ENCODE assay signal across 16 cellular contexts in genomic region chr1:216914974-216915373, GRCh38.
DNase-seq lines count a peak whose midpoint lies in the region; ATAC-seq lines count a peak whose summit lies in the region.
"Had no signal": no experiment of that assay in that cellular context is flagged by ENCODE, and none has a peak within 500 bp of the region (broad histone marks: within the 10 kb centered on the region; RNA-seq: fewer than 3 reads in every experiment).

No MANE protein-coding gene starts in this region.

- no peaks in the 10 kb centered on the region for H3K9me2 ChIP-seq in Karpas-422 (replicated peaks; ENCODE audit: insufficient read depth, low read length)

- no peak overlapping the region for H3K4me3 ChIP-seq in BLaER1 treated with 17β-estradiol and CSF1 and Interleukin-3, amounts not matched to agents 10 nM and 100 nM
- no peak overlapping the region for H3K4me3 ChIP-seq in Karpas-422 (ENCODE audit: low read length)
- no peak overlapping the region for H3K4me3 ChIP-seq in adipocyte (ENCODE audit: low read length)
- H3K4me3 ChIP-seq: A549, GM12878, Peyer's patch had no signal

- H3K27ac ChIP-seq in BLaER1 treated with 17β-estradiol and CSF1 and Interleukin-3, amounts not matched to agents 10 nM and 100 nM, result peak overlapping the region in 7 of 11 experiments; percentile 48 to 63 (median 55); a peak in 12 of 22 replicates
- no peak overlapping the region for H3K27ac ChIP-seq in Karpas-422 (ENCODE audit: low read length)
- H3K27ac ChIP-seq: A549, KMS-11, Peyer's patch had no signal

- peak overlapping the region; percentile 57; the same call in 1 of the 2 replicates for H2AFZ ChIP-seq in Karpas-422 (ENCODE audit: low read length)

- ATAC-seq in GM21619 (IDR thresholded peaks at IDR 0.05; ENCODE audit: unreplicated experiment), result no peak
- ATAC-seq: A549, GM12878 had no signal

- H3K36me3 ChIP-seq in BLaER1 treated with 17β-estradiol and CSF1 and Interleukin-3, amounts not matched to agents 10 nM and 100 nM, result no peaks in the 10 kb centered on the region
- H3K36me3 ChIP-seq in Karpas-422 (ENCODE audit: insufficient read depth, low read length) (no peaks in the 10 kb centered on the region), adipocyte (ENCODE audit: control insufficient read depth, insufficient read depth, low read length, severe bottlenecking) (no peaks in the 10 kb centered on the region)
- H3K36me3 ChIP-seq: Peyer's patch had no signal

- peaks cover 0 to 14% (median 8%) of the 10 kb centered on the region in 10 experiments; a peak in 10 of 20 replicates for H3K4me1 ChIP-seq in BLaER1 treated with 17β-estradiol and CSF1 and Interleukin-3, amounts not matched to agents 10 nM and 100 nM
- H3K4me1 ChIP-seq in Karpas-422 (ENCODE audit: low read length) (peaks cover 66% of the 10 kb centered on the region), adipocyte (ENCODE audit: control insufficient read depth, insufficient read depth, low read length) (no peaks in the 10 kb centered on the region)
- H3K4me1 ChIP-seq: A549, Peyer's patch had no signal

- no peak overlapping the region; a peak in 1 of 22 replicates for H3K9ac ChIP-seq in BLaER1 treated with 17β-estradiol and CSF1 and Interleukin-3, amounts not matched to agents 10 nM and 100 nM
- no peak overlapping the region for H3K9ac ChIP-seq in Karpas-422 (ENCODE audit: low read length)
- no peak overlapping the region for H3K9ac ChIP-seq in adipocyte (ENCODE audit: low read length)
- H3K9ac ChIP-seq: KMS-11 had no signal

- H4K20me1 ChIP-seq in BLaER1 treated with 17β-estradiol and CSF1 and Interleukin-3, amounts not matched to agents 10 nM and 100 nM, result no peaks in the 10 kb centered on the region
- H4K20me1 ChIP-seq in Karpas-422 (ENCODE audit: insufficient read depth, low read depth, low read length), result no peaks in the 10 kb centered on the region

- H3K4me2 ChIP-seq in BLaER1 treated with 17β-estradiol and CSF1 and Interleukin-3, amounts not matched to agents 10 nM and 100 nM, result peak overlapping the region in 4 of 11 experiments; percentile 17 to 48 (median 30); a peak in 5 of 22 replicates
- H3K4me2 ChIP-seq in Karpas-422 (ENCODE audit: low read depth, low read length, poor library complexity, severe bottlenecking), result no peak overlapping the region
- H3K4me2 ChIP-seq: A549, KMS-11 had no signal

- no peaks in the 10 kb centered on the region for H3K9me3 ChIP-seq in BLaER1 treated with 17β-estradiol and CSF1 and Interleukin-3, amounts not matched to agents 10 nM and 100 nM (replicated peaks in 1 of 11)
- no peaks in the 10 kb centered on the region for H3K9me3 ChIP-seq in Karpas-422 (ENCODE audit: low read length)
- H3K9me3 ChIP-seq in adipocyte (ENCODE audit: control insufficient read depth, low read length), result no peaks in the 10 kb centered on the region
- H3K9me3 ChIP-seq: A549, Peyer's patch had no signal

- H3K27me3 ChIP-seq in BLaER1 treated with 17β-estradiol and CSF1 and Interleukin-3, amounts not matched to agents 10 nM and 100 nM, result no peaks in the 10 kb centered on the region
- H3K27me3 ChIP-seq in Karpas-422 (ENCODE audit: low read length) (no peaks in the 10 kb centered on the region), adipocyte (replicated peaks; ENCODE audit: control insufficient read depth, insufficient read depth, low read length) (no peaks in the 10 kb centered on the region)
- H3K27me3 ChIP-seq: Peyer's patch had no signal

- DNase-seq in Karpas-422 (no peak), adipocyte (ENCODE audit: low read depth) (peak; percentile 10), iris pigment epithelial cell (ENCODE audit: low read depth) (peak; percentile 12), NCI-H510A (lab: John Stamatoyannopoulos, UW) (no peak), NCI-H187 treated with DMSO at 0.1 percent for 48 hours (lab: John Stamatoyannopoulos, UW) (no peak)
- DNase-seq: CD4-positive, alpha-beta memory T cell; DMS79; NCI-H1694; NCI-H446 treated with DMSO at 0.1 percent for 48 hours; Peyer's patch; Right ventricle myocardium superior had no signal

- no peaks in the 10 kb centered on the region for H3K79me2 ChIP-seq in Karpas-422 (ENCODE audit: low read length)

Comparison
In these comparisons a context has a peak if more than half of its experiments do, and no peak if none do; other contexts are left out.
1. DNase-seq: peak in adipocyte (single experiment) and iris pigment epithelial cell (single experiment); none in Karpas-422 (single experiment), NCI-H510A (single experiment) and NCI-H187 treated with DMSO at 0.1 percent for 48 hours (single experiment).